9 cellular contexts compared by ENCODE assay signal in genomic region chr1:8217011-8217711, GRCh38.
DNase-seq lines count a peak whose midpoint lies in the region; ATAC-seq, FAIRE-seq and TF ChIP-seq lines count a peak whose summit lies in the region.
"Had no signal": no experiment of that assay in that cellular context is flagged by ENCODE, and none has a peak within 500 bp of the region (broad histone marks: within the 10 kb centered on the region; RNA-seq: fewer than 3 reads in every experiment).

No MANE protein-coding gene starts in this region.

- peak overlapping the region; percentile 27 to 73 (median 57) for H3K4me3 ChIP-seq in liver (ENCODE audit: low read depth in 1 of 3, low read length in 3 of 3)
- H3K4me3 ChIP-seq in HepG2 (replicated peaks in 1 of 3; ENCODE audit: insufficient read depth in 1 of 3, low read depth in 2 of 3, low read length in 3 of 3), result no peak overlapping the region
- peak overlapping the region; percentile 19 for H3K4me3 ChIP-seq in ectodermal cell (ENCODE audit: insufficient read depth, low read depth, low read length)
- H3K4me3 ChIP-seq in mucosa of stomach (ENCODE audit: low read length), result peak overlapping the region; percentile 44
- H3K4me3 ChIP-seq in aorta (ENCODE audit: low read length in 2 of 2), result peak overlapping the region; percentile 2 to 14
- H3K4me3 ChIP-seq: SK-N-MC had no signal

- H3K4me2 ChIP-seq in HepG2 (ENCODE audit: low read depth, low read length), result no peak overlapping the region

- no peak for DNase-seq in HepG2 (ENCODE audit: low spot score)
- peak; percentile 68 to 83 for DNase-seq in aorta
- DNase-seq in NCI-H1436 treated with DMSO at 0.1 percent for 48 hours (lab: John Stamatoyannopoulos, UW), result no peak
- no peak for DNase-seq in NCI-H1048 (lab: John Stamatoyannopoulos, UW)

- H3K9ac ChIP-seq in liver (ENCODE audit: low read depth in 1 of 2, low read length in 2 of 2) (peak overlapping the region; percentile 22 to 68), HepG2 (ENCODE audit: insufficient read depth, low read depth, low read length) (no peak overlapping the region), mucosa of stomach (ENCODE audit: low read length) (peak overlapping the region; percentile 63)

- 3% methylated on average over 70 of the region's 70 CpGs for WGBS in liver
- 97% methylated on average over 55 of the region's 70 CpGs for WGBS in HepG2 (ENCODE audit: low lambda C conversion rate)
- 8 to 10% methylated on average over 70 of the region's 70 CpGs for WGBS in ectodermal cell, 2 experiments
- 2 to 4% methylated on average over 46 to 70 of the region's 70 CpGs for WGBS in aorta, 2 donors

- H2AFZ ChIP-seq in HepG2 (ENCODE audit: low read length), result no peak overlapping the region

- TF ChIP-seq RAD21 in liver (IDR thresholded peaks at IDR 0.05) (no peak), HepG2 (CRISPR knock-in tag; IDR thresholded peaks at IDR 0.05) (no peak)

- no peaks in the 10 kb centered on the region for H3K36me3 ChIP-seq in liver (ENCODE audit: control insufficient read depth in 4 of 4, insufficient read depth in 3 of 4, low read depth in 1 of 4, low read length in 3 of 4)
- no peaks in the 10 kb centered on the region; a peak in 1 of 5 replicates for H3K36me3 ChIP-seq in HepG2 (replicated peaks in 1 of 2; ENCODE audit: control insufficient read depth in 1 of 2, insufficient read depth in 2 of 2, low read length in 2 of 2)
- H3K36me3 ChIP-seq in ectodermal cell (ENCODE audit: control insufficient read depth, insufficient read depth, low read length), result no peaks in the 10 kb centered on the region
- H3K36me3 ChIP-seq in mucosa of stomach (ENCODE audit: control insufficient read depth, insufficient read depth, low read length), result no peaks in the 10 kb centered on the region
- no peaks in the 10 kb centered on the region for H3K36me3 ChIP-seq in aorta (ENCODE audit: control insufficient read depth in 1 of 2, insufficient read depth in 2 of 2, low read length in 1 of 2)

- in situ Hi-C loops in HepG2 (cut with HindIII; ENCODE audit: extremely low pct_ligation_motif_present, low pct_unique_long_range_greater_than_20kb), result no loop called here

- peak; percentile 7 for TF ChIP-seq CTCF in liver (IDR thresholded peaks at IDR 0.05; ENCODE audit: low read depth, low read length, missing input control)
- no peak for TF ChIP-seq CTCF in HepG2 (CRISPR knock-in tag; IDR thresholded peaks at IDR 0.05)

- no peaks in the 10 kb centered on the region for H3K79me2 ChIP-seq in HepG2 (ENCODE audit: insufficient read depth, low read length)

- POLR2A ChIA-PET in HepG2 (lab: Yijun Ruan, JAX), result no interaction called here

- H3K27me3 ChIP-seq in liver (ENCODE audit: control insufficient read depth in 4 of 4, insufficient read depth in 4 of 4, low read length in 3 of 4) (no peaks in the 10 kb centered on the region), HepG2 (ENCODE audit: control insufficient read depth in 1 of 2, insufficient read depth in 2 of 2, low read length in 2 of 2) (no peaks in the 10 kb centered on the region), ectodermal cell (ENCODE audit: control insufficient read depth, insufficient read depth, low read length, poor library complexity, severe bottlenecking) (peaks cover 18% of the 10 kb centered on the region), mucosa of stomach (ENCODE audit: control insufficient read depth, insufficient read depth, low read length) (no peaks in the 10 kb centered on the region), aorta (ENCODE audit: control insufficient read depth in 1 of 2, insufficient read depth in 2 of 2, low read length in 1 of 2) (no peaks in the 10 kb centered on the region)

- TF ChIP-seq POLR2A in HepG2 (IDR thresholded peaks at IDR 0.05; ENCODE audit: insufficient read depth in 1 of 2, low read depth in 2 of 2, low read length in 2 of 2), result no peak

- TF ChIP-seq EP300 in HepG2 (IDR thresholded peaks at IDR 0.05; ENCODE audit: low read depth in 2 of 2, low read length in 2 of 2) (no peak), HepG2 (CRISPR knock-in tag; IDR thresholded peaks at IDR 0.05; ENCODE audit: borderline replicate concordance) (no peak)

- no peaks in the 10 kb centered on the region for H3K9me3 ChIP-seq in liver (ENCODE audit: control insufficient read depth in 4 of 4, low read length in 3 of 4)
- H3K9me3 ChIP-seq in HepG2 (ENCODE audit: low read length), result no peaks in the 10 kb centered on the region
- H3K9me3 ChIP-seq in ectodermal cell (ENCODE audit: control insufficient read depth, low read length), result no peaks in the 10 kb centered on the region
- no peaks in the 10 kb centered on the region for H3K9me3 ChIP-seq in mucosa of stomach (ENCODE audit: control insufficient read depth, low read length)
- no peaks in the 10 kb centered on the region for H3K9me3 ChIP-seq in aorta (ENCODE audit: control insufficient read depth, low read length)

- H3K27ac ChIP-seq in liver (ENCODE audit: low read depth in 1 of 2, low read length in 2 of 2), result peak overlapping the region; percentile 66 to 76
- H3K27ac ChIP-seq in HepG2 (ENCODE audit: extremely low read length, insufficient read depth, low read length), result no peak overlapping the region
- H3K27ac ChIP-seq in ectodermal cell (ENCODE audit: insufficient read depth, low read depth, low read length, poor library complexity, severe bottlenecking), result no peak overlapping the region
- peak overlapping the region in 1 of 2 donors; percentile 58 for H3K27ac ChIP-seq in aorta (ENCODE audit: low read depth in 1 of 2, low read length in 2 of 2)
- H3K27ac ChIP-seq: SK-N-MC had no signal

- H3K4me1 ChIP-seq in liver (ENCODE audit: control insufficient read depth in 4 of 4, insufficient read depth in 4 of 4, low read length in 3 of 4), result peaks cover 0 to 13% (median 3%) of the 10 kb centered on the region in 4 donors
- peaks cover 49% of the 10 kb centered on the region for H3K4me1 ChIP-seq in HepG2 (ENCODE audit: insufficient read depth, low read length)
- no peaks in the 10 kb centered on the region for H3K4me1 ChIP-seq in ectodermal cell (ENCODE audit: control insufficient read depth, insufficient read depth, low read length)
- H3K4me1 ChIP-seq in mucosa of stomach (ENCODE audit: control insufficient read depth, insufficient read depth, low read length), result peaks cover 9% of the 10 kb centered on the region
- no peaks in the 10 kb centered on the region for H3K4me1 ChIP-seq in aorta (ENCODE audit: control insufficient read depth in 1 of 2, insufficient read depth in 2 of 2, low read length in 2 of 2)

- intact Hi-C loops in HepG2 (cut with micrococcal nuclease; ENCODE audit: unreplicated experiment), result no loop called here
- intact Hi-C loops in aorta (cut with DNase I), result no loop called here

- FAIRE-seq in HepG2 (lab: Jason Lieb, UNC), result no peak

- no TSS peak for BruUV-seq in HepG2 (replicated peaks; lab: Mats Ljungman, UMichigan)

- ATAC-seq in HepG2, result no peak
- peak; percentile 82 for ATAC-seq in aorta (ENCODE audit: low FRiP score)
- ATAC-seq in GM19455 (IDR thresholded peaks at IDR 0.05; ENCODE audit: unreplicated experiment), result no peak

- CTCF ChIA-PET in HepG2 (lab: Yijun Ruan, JAX; ENCODE audit: low intra/inter-chr PET ratio, low total read pairs), result no interaction called here

- no peaks in the 10 kb centered on the region for H4K20me1 ChIP-seq in HepG2 (ENCODE audit: insufficient read depth, low read length)

TF ChIP-seq in liver, 16 proteins besides CTCF, POLR2A, EP300 and RAD21 (continues in another document):
- TF ChIP-seq, protein P1, sequence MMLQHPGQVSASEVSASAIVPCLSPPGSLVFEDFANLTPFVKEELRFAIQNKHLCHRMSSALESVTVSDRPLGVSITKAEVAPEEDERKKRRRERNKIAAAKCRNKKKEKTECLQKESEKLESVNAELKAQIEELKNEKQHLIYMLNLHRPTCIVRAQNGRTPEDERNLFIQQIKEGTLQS (IDR thresholded peaks at IDR 0.05), result no peak
- no peak for TF ChIP-seq NR2F2 (IDR thresholded peaks at IDR 0.05)

TF ChIP-seq in HepG2, 621 proteins besides CTCF, POLR2A, EP300 and RAD21:
- TF ChIP-seq ZNF574 (CRISPR knock-in tag; IDR thresholded peaks at IDR 0.05), result no peak
- TF ChIP-seq SETDB1 (CRISPR knock-in tag; IDR thresholded peaks at IDR 0.05; ENCODE audit: borderline replicate concordance), result no peak
- TF ChIP-seq GLMP (CRISPR knock-in tag; IDR thresholded peaks at IDR 0.05; ENCODE audit: borderline replicate concordance), result no peak
- no peak for TF ChIP-seq ZNF556 (CRISPR knock-in tag; IDR thresholded peaks at IDR 0.05; ENCODE audit: borderline replicate concordance)
- TF ChIP-seq SALL2 (CRISPR knock-in tag; IDR thresholded peaks at IDR 0.05), result no peak

Comparison
In these comparisons a context has a peak if more than half of its experiments do, and no peak if none do; other contexts are left out.
1. H3K27ac ChIP-seq: peak in liver (2 of 2); none in HepG2 (single experiment) and ectodermal cell (single experiment).
2. H3K4me3 ChIP-seq: peak in liver (3 of 3), ectodermal cell (single experiment), mucosa of stomach (single experiment) and aorta (2 of 2); none in HepG2 (0 of 3).
3. DNase-seq: peak in aorta (2 of 2); none in HepG2 (single experiment), NCI-H1436 treated with DMSO at 0.1 percent for 48 hours (single experiment) and NCI-H1048 (single experiment).